ENCODE assay signal across 1 cellular context in genomic region chr18:23629444-23629946, GRCh38.
A peak's percentile ranks its signal among the peaks of the same experiment; 100 is the strongest.
TF ChIP-seq lines count a peak whose summit lies in the region.

No MANE protein-coding gene starts in this region.

TF ChIP-seq in HepG2, 621 proteins besides CTCF, POLR2A, EP300 and RAD21 (continued from another document and continues in another):
- TF ChIP-seq ATF4 (CRISPR knock-in tag; IDR thresholded peaks at IDR 0.05) (no peak), NR2F1 (CRISPR knock-in tag; IDR thresholded peaks at IDR 0.05) (peak; percentile 77 to 89), SNAPC5 (CRISPR knock-in tag; IDR thresholded peaks at IDR 0.05; ENCODE audit: borderline replicate concordance) (no peak), SP1 (IDR thresholded peaks at IDR 0.05) (no peak), SP1 (CRISPR knock-in tag; IDR thresholded peaks at IDR 0.05) (no peak), ZNF850 (CRISPR knock-in tag; conservative IDR thresholded peaks at IDR 0.05) (no peak), ZNF30 (CRISPR knock-in tag; IDR thresholded peaks at IDR 0.05) (no peak), MAFG (CRISPR knock-in tag; IDR thresholded peaks at IDR 0.05) (no peak), ZBTB10 (CRISPR knock-in tag; IDR thresholded peaks at IDR 0.05; ENCODE audit: borderline replicate concordance) (no peak), ZNF644 (CRISPR knock-in tag; IDR thresholded peaks at IDR 0.05; ENCODE audit: low read depth) (peak; percentile 63; the same call in 1 of the 2 replicates), UBTF (CRISPR knock-in tag; IDR thresholded peaks at IDR 0.05) (no peak), RCOR2 (CRISPR knock-in tag; IDR thresholded peaks at IDR 0.05) (0 out of 2 replicates have a peak, but pooled peaks have one; percentile 32), ZNF687 (CRISPR knock-in tag; IDR thresholded peaks at IDR 0.05) (peak; percentile 31; the same call in 1 of the 2 replicates), TIGD3 (CRISPR knock-in tag; IDR thresholded peaks at IDR 0.05; ENCODE audit: borderline replicate concordance) (no peak), ZNF557 (CRISPR knock-in tag; IDR thresholded peaks at IDR 0.05) (no peak), ZMYM2 (CRISPR knock-in tag; IDR thresholded peaks at IDR 0.05) (no peak), ZNF124 (CRISPR knock-in tag; IDR thresholded peaks at IDR 0.05) (no peak), ZNF784 (CRISPR knock-in tag; IDR thresholded peaks at IDR 0.05; ENCODE audit: borderline replicate concordance) (0 out of 2 replicates have a peak, but pooled peaks have one; percentile 26), ZGPAT (CRISPR knock-in tag; IDR thresholded peaks at IDR 0.05) (peak; percentile 50; the same call in 1 of the 2 replicates), ZNF337 (CRISPR knock-in tag; IDR thresholded peaks at IDR 0.05; ENCODE audit: borderline replicate concordance, low read depth) (0 out of 2 replicates have a peak, but pooled peaks have one; percentile 62), BRF2 (CRISPR knock-in tag; IDR thresholded peaks at IDR 0.05) (no peak), BORCS8-MEF2B (CRISPR knock-in tag; IDR thresholded peaks at IDR 0.05) (no peak), FOXP4 (CRISPR knock-in tag; IDR thresholded peaks at IDR 0.05) (peak; percentile 88), ZBTB20 (CRISPR knock-in tag; IDR thresholded peaks at IDR 0.05; ENCODE audit: borderline replicate concordance, low read depth) (0 out of 2 replicates have a peak, but pooled peaks have one; percentile 55), ZNF772 (CRISPR knock-in tag; IDR thresholded peaks at IDR 0.05) (no peak), NFAT5 (CRISPR knock-in tag; IDR thresholded peaks at IDR 0.05) (no peak), SPEN (CRISPR knock-in tag; IDR thresholded peaks at IDR 0.05; ENCODE audit: low read depth) (no peak), ZFP36L1 (CRISPR knock-in tag; IDR thresholded peaks at IDR 0.05) (no peak), MIXL1 (CRISPR knock-in tag; IDR thresholded peaks at IDR 0.05) (peak; percentile 53; the same call in 1 of the 2 replicates), CHD4 (IDR thresholded peaks at IDR 0.05; ENCODE audit: borderline replicate concordance, low read length) (no peak)
